In the genomic region with DNA sequence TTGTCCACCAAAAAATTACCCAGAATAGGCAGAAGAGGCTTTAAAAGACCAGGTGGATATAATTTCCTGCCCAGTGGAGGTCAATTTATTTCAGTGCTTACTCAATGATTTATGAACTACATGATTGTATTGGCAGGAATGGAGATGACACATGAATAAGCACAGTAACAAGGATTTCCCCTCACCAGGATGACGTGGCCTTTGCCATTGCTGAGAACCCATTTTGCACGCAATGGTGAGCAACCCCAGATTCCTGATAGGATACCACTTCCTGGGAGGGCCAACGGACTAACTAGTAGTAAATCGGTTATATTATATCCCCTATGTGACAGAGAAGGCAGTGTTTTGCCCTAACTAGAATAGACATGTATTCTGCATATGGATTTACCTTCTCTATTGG, we compare ENCODE assay signal across 14 cellular contexts. TPM values are rescaled to one million over a fixed set of nuclear protein-coding genes. Genes with fewer than 3 reads are reported as not detected.
DNase-seq lines count a peak whose midpoint lies in the region; ATAC-seq, FAIRE-seq and TF ChIP-seq lines count a peak whose summit lies in the region.
"Had no signal": no experiment of that assay in that cellular context is flagged by ENCODE, and none has a peak within 500 bp of the region (broad histone marks: within the 10 kb centered on the region; RNA-seq: fewer than 3 reads in every experiment).

No MANE protein-coding gene starts in this region.

- no peaks in the 10 kb centered on the region for H3K9me3 Mint-ChIP-seq in MCF 10A (ENCODE audit: unreplicated experiment)
- H3K9me3 Mint-ChIP-seq: naive thymus-derived CD8-positive, alpha-beta T cell had no signal

- peaks cover 15% of the 10 kb centered on the region for H3K27me3 Mint-ChIP-seq in MCF 10A (ENCODE audit: insufficient read depth, unreplicated experiment)

- H3K36me3 ChIP-seq in breast epithelium (no peaks in the 10 kb centered on the region), SJSA1 (no peaks in the 10 kb centered on the region), heart left ventricle (no peaks in the 10 kb centered on the region)
- H3K36me3 ChIP-seq: sigmoid colon had no signal

- H3K4me1 ChIP-seq in breast epithelium (no peaks in the 10 kb centered on the region), SJSA1 (replicated peaks) (peaks cover 6% of the 10 kb centered on the region), heart left ventricle (peaks cover 0 to 8% (median 0%) of the 10 kb centered on the region in 12 donors)
- H3K4me1 ChIP-seq: sigmoid colon had no signal

- peaks cover 13% of the 10 kb centered on the region for H3K4me1 Mint-ChIP-seq in MCF 10A (ENCODE audit: insufficient read depth, unreplicated experiment)
- H3K4me1 Mint-ChIP-seq: naive thymus-derived CD8-positive, alpha-beta T cell had no signal

- H3K27me3 ChIP-seq in breast epithelium (no peaks in the 10 kb centered on the region), SJSA1 (replicated peaks) (no peaks in the 10 kb centered on the region), heart left ventricle (peaks cover 0 to 21% (median 0%) of the 10 kb centered on the region in 9 donors)
- H3K27me3 ChIP-seq: sigmoid colon had no signal

- DNase-seq in MCF 10A (ENCODE audit: unreplicated experiment) (peak; percentile 82), breast epithelium (ENCODE audit: low spot score in 2 of 2) (no peak), SJSA1 (ENCODE audit: low read depth in 1 of 2, low spot score in 2 of 2) (peak; percentile 28 to 68), fibroblast of pulmonary artery (ENCODE audit: low read depth) (peak; percentile 68), HuH-7.5 (ENCODE audit: low spot score) (no peak), heart left ventricle (no peak), frontal cortex (ENCODE audit: low spot score in 2 of 2) (no peak)
- DNase-seq: aorta; DND-41; left colon; naive thymus-derived CD8-positive, alpha-beta T cell; NCI-H345; sigmoid colon had no signal

- no peak for ATAC-seq in heart left ventricle
- no peak for ATAC-seq in HG03354 (IDR thresholded peaks at IDR 0.05; ENCODE audit: poor library complexity, severe bottlenecking, unreplicated experiment)
- ATAC-seq: left colon; naive thymus-derived CD8-positive, alpha-beta T cell had no signal

- no peaks in the 10 kb centered on the region for H3K36me3 Mint-ChIP-seq in MCF 10A (ENCODE audit: insufficient read depth, unreplicated experiment)
- H3K36me3 Mint-ChIP-seq: naive thymus-derived CD8-positive, alpha-beta T cell had no signal

- no peak overlapping the region for H3K4me3 ChIP-seq in breast epithelium
- no peak overlapping the region for H3K4me3 ChIP-seq in SJSA1
- no peak overlapping the region for H3K4me3 ChIP-seq in fibroblast of pulmonary artery (replicated peaks; ENCODE audit: low read depth, low read length)
- no peak overlapping the region for H3K4me3 ChIP-seq in heart left ventricle
- H3K4me3 ChIP-seq: sigmoid colon had no signal

- POLR2A ChIA-PET in MCF 10A (lab: Yijun Ruan, JAX): interaction anchor here (0.8 kb wide), 1 partner anchor 137 kb away, joined by 3 read pairs; no protein-coding TSS in a partner anchor

- FAIRE-seq in frontal cortex (lab: Jason Lieb, UNC): no peak

- no peak for TF ChIP-seq POLR2A in breast epithelium (IDR thresholded peaks at IDR 0.05)
- no peak for TF ChIP-seq POLR2A in heart left ventricle (IDR thresholded peaks at IDR 0.05)

- CTCF ChIA-PET in MCF 10A (lab: Yijun Ruan, JAX): no interaction called here

- no peak for TF ChIP-seq CTCF in MCF 10A (IDR thresholded peaks at IDR 0.05; ENCODE audit: unreplicated experiment)
- no peak for TF ChIP-seq CTCF in breast epithelium (IDR thresholded peaks at IDR 0.05)
- TF ChIP-seq CTCF in fibroblast of pulmonary artery (IDR thresholded peaks at IDR 0.05; ENCODE audit: low read length, missing control alignments): no peak
- TF ChIP-seq CTCF in heart left ventricle (IDR thresholded peaks at IDR 0.05): no peak

- BruUV-seq in MCF 10A (replicated peaks; lab: Mats Ljungman, UMichigan): no TSS peak

- H3K9me3 ChIP-seq in breast epithelium (no peaks in the 10 kb centered on the region), SJSA1 (replicated peaks) (no peaks in the 10 kb centered on the region), heart left ventricle (no peaks in the 10 kb centered on the region)
- H3K9me3 ChIP-seq: sigmoid colon had no signal

- no peak overlapping the region for H3K4me3 Mint-ChIP-seq in MCF 10A (ENCODE audit: unreplicated experiment)
- H3K4me3 Mint-ChIP-seq: naive thymus-derived CD8-positive, alpha-beta T cell had no signal

- peak overlapping the region; percentile 57 for H3K27ac Mint-ChIP-seq in MCF 10A (ENCODE audit: low read depth, unreplicated experiment)
- H3K27ac Mint-ChIP-seq: naive thymus-derived CD8-positive, alpha-beta T cell had no signal

- intact Hi-C loops in MCF 10A (cut with micrococcal nuclease): no loop called here
- intact Hi-C loops in breast epithelium (cut with DNase I; ENCODE audit: low total_unique reads): no loop called here
- intact Hi-C loops in heart left ventricle (cut with DNase I): no loop called here

- WGBS in heart left ventricle, 4 donors: 62 to 79% (median 68%) methylated on average over 4 of the region's 4 CpGs

- no peak overlapping the region for H3K27ac ChIP-seq in breast epithelium
- H3K27ac ChIP-seq in SJSA1: peak overlapping the region; percentile 51
- no peak overlapping the region for H3K27ac ChIP-seq in heart left ventricle
- H3K27ac ChIP-seq: sigmoid colon had no signal

RNA-seq across cellular contexts. Expression of a gene that starts 11.6 kb away (rescaled TPM):
- total RNA-seq in MCF 10A (2022): not detected in 2 replicates
- under 1 TPM in 1 of 3 donors, not detected in 2; 0.29 TPM for total RNA-seq in breast epithelium
- not detected in 2 replicates for total RNA-seq in SJSA1 (2014; rRNA removed; shearing (Covaris generic))
- total RNA-seq in heart left ventricle: under 1 TPM in 2 of 9 donors, not detected in 7; 0.14 to 0.20 TPM
- under 1 TPM in 1 of 2 donors, not detected in 1; 0.04 TPM for polyA plus RNA-seq in heart left ventricle
- total RNA-seq in frontal cortex: not detected
- total RNA-seq: aorta; left colon; naive thymus-derived CD8-positive, alpha-beta T cell; sigmoid colon had no signal
- polyA plus RNA-seq: aorta; naive thymus-derived CD8-positive, alpha-beta T cell; sigmoid colon had no signal

Comparison
In these comparisons a context has a peak if more than half of its experiments do, and no peak if none do; other contexts are left out.
1. DNase-seq: peak in MCF 10A (single experiment), SJSA1 (2 of 2) and fibroblast of pulmonary artery (single experiment); none in breast epithelium (0 of 2), HuH-7.5 (single experiment), heart left ventricle (0 of 5) and frontal cortex (0 of 2).